ENCODE assay signal across 8 cellular contexts in genomic region chr9:69760278-69760610, GRCh38. TPM values are rescaled to one million over a fixed set of nuclear protein-coding genes. Genes with fewer than 3 reads are reported as not detected.
DNase-seq lines count a peak whose midpoint lies in the region; ATAC-seq and TF ChIP-seq lines count a peak whose summit lies in the region.

No MANE protein-coding gene starts in this region.

- 9% methylated on average over 7 of the region's 7 CpGs for WGBS in right cardiac atrium

- POLR2A ChIA-PET in activated CD8-positive, alpha-beta T cell treated with anti-CD3 and anti-CD28 coated beads for 36 hours (lab: Charles Lee), result interaction anchor here (0.9 to 2.0 kb wide), 4 partner anchors 32 to 499 kb away, joined by 3 to 6 read pairs (median 4); partner anchors contain the start of gene SMC5

- peaks cover 4% of the 10 kb centered on the region for H3K36me3 Mint-ChIP-seq in CD4-positive, CD25-positive, alpha-beta regulatory T cell
- peaks cover 6% of the 10 kb centered on the region for H3K36me3 Mint-ChIP-seq in HFFc6 (ENCODE audit: low read depth)
- H3K36me3 Mint-ChIP-seq in activated CD8-positive, alpha-beta T cell treated with anti-CD3 and anti-CD28 coated beads for 36 hours (ENCODE audit: low read depth), result peaks cover 15% of the 10 kb centered on the region
- H3K36me3 Mint-ChIP-seq in stimulated activated effector memory CD8-positive, alpha-beta T cell treated with anti-CD3 and anti-CD28 coated beads, Interleukin-12 subunit alpha, Interleukin-12 subunit beta, amount 100 ng/mL, for 72 hours, result peaks cover 9% of the 10 kb centered on the region

- no peak for DNase-seq in CD4-positive, CD25-positive, alpha-beta regulatory T cell
- DNase-seq in HFFc6 (no peak), right cardiac atrium (no peak), NCI-H1930 (lab: John Stamatoyannopoulos, UW) (no peak), SKM-1 treated with dmso at 0.1 percent for 144 hours (lab: John Stamatoyannopoulos, UW; ENCODE audit: unreplicated experiment) (no peak), cerebellar cortex (ENCODE audit: low spot score) (no peak)
- no peak for DNase-seq in activated CD8-positive, alpha-beta T cell treated with anti-CD3 and anti-CD28 coated beads for 36 hours
- no peak for DNase-seq in stimulated activated effector memory CD8-positive, alpha-beta T cell treated with anti-CD3 and anti-CD28 coated beads, Interleukin-12 subunit alpha, Interleukin-12 subunit beta, amount 100 ng/mL, for 72 hours (ENCODE audit: low spot score in 2 of 2)

- H3K36me3 ChIP-seq in CD4-positive, CD25-positive, alpha-beta regulatory T cell (ENCODE audit: control insufficient read depth, insufficient read depth, low read length), result no peaks in the 10 kb centered on the region

- ATAC-seq in CD4-positive, CD25-positive, alpha-beta regulatory T cell (ENCODE audit: low read depth in 2 of 2), result no peak
- no peak for ATAC-seq in activated CD8-positive, alpha-beta T cell treated with anti-CD3 and anti-CD28 coated beads for 36 hours
- peak; percentile 18 to 23 for ATAC-seq in right cardiac atrium
- no peak for ATAC-seq in stimulated activated effector memory CD8-positive, alpha-beta T cell treated with anti-CD3 and anti-CD28 coated beads, Interleukin-12 subunit alpha, Interleukin-12 subunit beta, amount 100 ng/mL, for 72 hours

- peak overlapping the region; percentile 86 to 99 (median 99) for H3K4me3 Mint-ChIP-seq in CD4-positive, CD25-positive, alpha-beta regulatory T cell
- peak overlapping the region; percentile 97 for H3K4me3 Mint-ChIP-seq in HFFc6
- peak overlapping the region; percentile 97 for H3K4me3 Mint-ChIP-seq in activated CD8-positive, alpha-beta T cell treated with anti-CD3 and anti-CD28 coated beads for 36 hours
- H3K4me3 Mint-ChIP-seq in stimulated activated effector memory CD8-positive, alpha-beta T cell treated with anti-CD3 and anti-CD28 coated beads, Interleukin-12 subunit alpha, Interleukin-12 subunit beta, amount 100 ng/mL, for 72 hours, result peak overlapping the region; percentile 93

- TF ChIP-seq CTCF in HFFc6 (IDR thresholded peaks at IDR 0.05), result no peak
- TF ChIP-seq CTCF in activated CD8-positive, alpha-beta T cell treated with anti-CD3 and anti-CD28 coated beads for 36 hours (IDR thresholded peaks at IDR 0.05), result no peak

- H3K27me3 Mint-ChIP-seq in CD4-positive, CD25-positive, alpha-beta regulatory T cell, result peaks cover 5% of the 10 kb centered on the region
- no peaks in the 10 kb centered on the region for H3K27me3 Mint-ChIP-seq in HFFc6 (ENCODE audit: insufficient read depth)
- H3K27me3 Mint-ChIP-seq in activated CD8-positive, alpha-beta T cell treated with anti-CD3 and anti-CD28 coated beads for 36 hours, result no peaks in the 10 kb centered on the region

- H3K4me3 ChIP-seq in CD4-positive, CD25-positive, alpha-beta regulatory T cell (ENCODE audit: low read depth, low read length), result peak overlapping the region; percentile 81
- peak overlapping the region; percentile 64 for H3K4me3 ChIP-seq in right cardiac atrium (ENCODE audit: low read length)

- intact Hi-C loops in activated CD8-positive, alpha-beta T cell treated with anti-CD3 and anti-CD28 coated beads for 36 hours (cut with micrococcal nuclease), result no loop called here
- intact Hi-C loops in right cardiac atrium (cut with DNase I), result no loop called here

- peak overlapping the region; percentile 76 to 90 (median 88) for H3K27ac Mint-ChIP-seq in CD4-positive, CD25-positive, alpha-beta regulatory T cell
- peak overlapping the region; percentile 96 for H3K27ac Mint-ChIP-seq in HFFc6
- H3K27ac Mint-ChIP-seq in activated CD8-positive, alpha-beta T cell treated with anti-CD3 and anti-CD28 coated beads for 36 hours, result peak overlapping the region; percentile 94
- peak overlapping the region; percentile 96 for H3K27ac Mint-ChIP-seq in stimulated activated effector memory CD8-positive, alpha-beta T cell treated with anti-CD3 and anti-CD28 coated beads, Interleukin-12 subunit alpha, Interleukin-12 subunit beta, amount 100 ng/mL, for 72 hours

- H3K4me1 ChIP-seq in CD4-positive, CD25-positive, alpha-beta regulatory T cell (ENCODE audit: control insufficient read depth, insufficient read depth, low read length, poor library complexity, severe bottlenecking), result peaks cover 26% of the 10 kb centered on the region
- H3K4me1 ChIP-seq in right cardiac atrium (ENCODE audit: control insufficient read depth, insufficient read depth, low read length), result peaks cover 3% of the 10 kb centered on the region

- peaks cover 17 to 39% (median 26%) of the 10 kb centered on the region in 4 donors for H3K4me1 Mint-ChIP-seq in CD4-positive, CD25-positive, alpha-beta regulatory T cell
- H3K4me1 Mint-ChIP-seq in HFFc6 (ENCODE audit: low read depth), result peaks cover 54% of the 10 kb centered on the region
- H3K4me1 Mint-ChIP-seq in activated CD8-positive, alpha-beta T cell treated with anti-CD3 and anti-CD28 coated beads for 36 hours (ENCODE audit: low read depth), result peaks cover 26% of the 10 kb centered on the region
- peaks cover 28% of the 10 kb centered on the region for H3K4me1 Mint-ChIP-seq in stimulated activated effector memory CD8-positive, alpha-beta T cell treated with anti-CD3 and anti-CD28 coated beads, Interleukin-12 subunit alpha, Interleukin-12 subunit beta, amount 100 ng/mL, for 72 hours

- no peaks in the 10 kb centered on the region for H3K27me3 ChIP-seq in CD4-positive, CD25-positive, alpha-beta regulatory T cell (ENCODE audit: control insufficient read depth, insufficient read depth, low read length)
- no peaks in the 10 kb centered on the region for H3K27me3 ChIP-seq in right cardiac atrium (ENCODE audit: control insufficient read depth, insufficient read depth)

- H3K27ac ChIP-seq in CD4-positive, CD25-positive, alpha-beta regulatory T cell (ENCODE audit: insufficient read depth, low read length, poor library complexity, severe bottlenecking), result peak overlapping the region; percentile 89
- H3K27ac ChIP-seq in right cardiac atrium (ENCODE audit: low read length), result peak overlapping the region; percentile 94

- H3K9me3 ChIP-seq in CD4-positive, CD25-positive, alpha-beta regulatory T cell (ENCODE audit: control insufficient read depth in 2 of 2, low read length in 2 of 2), result no peaks in the 10 kb centered on the region
- no peaks in the 10 kb centered on the region for H3K9me3 ChIP-seq in right cardiac atrium (ENCODE audit: control insufficient read depth, low read length)

- peaks cover 0 to 2% (median 0%) of the 10 kb centered on the region in 7 donors for H3K9me3 Mint-ChIP-seq in CD4-positive, CD25-positive, alpha-beta regulatory T cell
- no peaks in the 10 kb centered on the region for H3K9me3 Mint-ChIP-seq in HFFc6
- H3K9me3 Mint-ChIP-seq in activated CD8-positive, alpha-beta T cell treated with anti-CD3 and anti-CD28 coated beads for 36 hours, result no peaks in the 10 kb centered on the region
- H3K9me3 Mint-ChIP-seq in stimulated activated effector memory CD8-positive, alpha-beta T cell treated with anti-CD3 and anti-CD28 coated beads, Interleukin-12 subunit alpha, Interleukin-12 subunit beta, amount 100 ng/mL, for 72 hours, result no peaks in the 10 kb centered on the region

- CTCF ChIA-PET in activated CD8-positive, alpha-beta T cell treated with anti-CD3 and anti-CD28 coated beads for 36 hours (lab: Charles Lee), result interaction anchor here (1.0 kb wide), 2 partner anchors 9 to 162 kb away, joined by 3 to 4 read pairs; no protein-coding TSS in a partner anchor

RNA-seq across cellular contexts. Expression of gene PTAR1, which starts 0.4 kb away (rescaled TPM):
- 85.3 TPM for total RNA-seq in CD4-positive, CD25-positive, alpha-beta regulatory T cell
- 10 to 100 TPM; 11.6 to 17.6 (median 14.9) TPM for polyA plus RNA-seq in CD4-positive, CD25-positive, alpha-beta regulatory T cell
- total RNA-seq in HFFc6 (2021; fragmentation: NEBNext Ultra II Directional; extraction: Animal tissue kit (Norgen Biotek cat#: 25700)), result 10 to 100 TPM; 49.8 to 61.3 (median 55.3) TPM
- total RNA-seq in activated CD8-positive, alpha-beta T cell treated with anti-CD3 and anti-CD28 coated beads for 36 hours, result 10 to 100 TPM; 38.2 to 42.7 TPM
- 10 to 100 TPM; 27.6 to 38.1 (median 35.0) TPM for total RNA-seq in right cardiac atrium
- 7.4 TPM for polyA plus RNA-seq in right cardiac atrium

Comparison
In these comparisons a context has a peak if more than half of its experiments do, and no peak if none do; other contexts are left out.
1. ATAC-seq: peak in right cardiac atrium (2 of 2); none in CD4-positive, CD25-positive, alpha-beta regulatory T cell (0 of 2), activated CD8-positive, alpha-beta T cell treated with anti-CD3 and anti-CD28 coated beads for 36 hours (single experiment) and stimulated activated effector memory CD8-positive, alpha-beta T cell treated with anti-CD3 and anti-CD28 coated beads, Interleukin-12 subunit alpha, Interleukin-12 subunit beta, amount 100 ng/mL, for 72 hours (single experiment).
2. Peak in every context shown above with its lines, with median percentiles within 50 percentile points of each other: H3K27ac Mint-ChIP-seq and H3K4me3 Mint-ChIP-seq.